ENCODE assay signal across 1 cellular context in genomic region chr22:17633217-17633997, GRCh38.
TF ChIP-seq lines count a peak whose summit lies in the region.

No MANE protein-coding gene starts in this region.

TF ChIP-seq in H1, 55 proteins besides CTCF, POLR2A, EP300 and RAD21:
- TF ChIP-seq SAP30 (IDR thresholded peaks at IDR 0.05; ENCODE audit: insufficient read depth, insufficient replicate concordance, low read length) (no peak), USF2 (IDR thresholded peaks at IDR 0.05; ENCODE audit: low read length) (no peak), HDAC2 (IDR thresholded peaks at IDR 0.05; ENCODE audit: borderline replicate concordance in 1 of 2, low read depth in 2 of 2, low read length in 2 of 2) (no peak), HDAC6 (IDR thresholded peaks at IDR 0.05; ENCODE audit: low read depth, low read length) (no peak), RNF2 (IDR thresholded peaks at IDR 0.05; ENCODE audit: borderline replicate concordance, low read depth, low read length, missing control alignments, poor library complexity, severe bottlenecking) (no peak), CBX5 (IDR thresholded peaks at IDR 0.05; ENCODE audit: low read depth, low read length) (no peak), BACH1 (IDR thresholded peaks at IDR 0.05; ENCODE audit: low read length) (0 out of 2 replicates have a peak, but pooled peaks have one; percentile 12)
TF ChIP-seq in H1: peak in this region for 1.
